Comparison of ENCODE assay signal across 1 cellular context in the genomic region with DNA sequence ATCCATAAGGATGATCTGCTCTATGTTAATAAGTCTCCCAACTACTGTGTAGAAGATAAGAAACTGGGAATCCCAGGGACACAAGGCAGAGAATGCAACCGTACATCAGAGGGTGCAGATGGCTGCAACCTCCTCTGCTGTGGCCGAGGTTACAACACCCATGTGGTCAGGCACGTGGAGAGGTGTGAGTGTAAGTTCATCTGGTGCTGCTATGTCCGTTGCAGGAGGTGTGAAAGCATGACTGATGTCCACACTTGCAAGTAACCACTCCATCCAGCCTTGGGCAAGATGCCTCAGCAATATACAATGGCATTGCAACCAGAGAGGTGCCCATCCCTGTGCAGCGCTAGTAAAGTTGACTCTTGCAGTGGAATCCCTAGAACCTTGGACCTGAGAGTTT.
TF ChIP-seq lines count a peak whose summit lies in the region.

No MANE protein-coding gene starts in this region.

TF ChIP-seq in HepG2, 621 proteins besides CTCF, POLR2A, EP300 and RAD21:
- TF ChIP-seq, protein P1, sequence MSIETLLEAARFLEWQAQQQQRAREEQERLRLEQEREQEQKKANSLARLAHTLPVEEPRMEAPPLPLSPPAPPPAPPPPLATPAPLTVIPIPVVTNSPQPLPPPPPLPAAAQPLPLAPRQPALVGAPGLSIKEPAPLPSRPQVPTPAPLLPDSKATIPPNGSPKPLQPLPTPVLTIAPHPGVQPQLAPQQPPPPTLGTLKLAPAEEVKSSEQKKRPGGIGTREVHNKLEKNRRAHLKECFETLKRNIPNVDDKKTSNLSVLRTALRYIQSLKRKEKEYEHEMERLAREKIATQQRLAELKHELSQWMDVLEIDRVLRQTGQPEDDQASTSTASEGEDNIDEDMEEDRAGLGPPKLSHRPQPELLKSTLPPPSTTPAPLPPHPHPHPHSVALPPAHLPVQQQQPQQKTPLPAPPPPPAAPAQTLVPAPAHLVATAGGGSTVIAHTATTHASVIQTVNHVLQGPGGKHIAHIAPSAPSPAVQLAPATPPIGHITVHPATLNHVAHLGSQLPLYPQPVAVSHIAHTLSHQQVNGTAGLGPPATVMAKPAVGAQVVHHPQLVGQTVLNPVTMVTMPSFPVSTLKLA (IDR thresholded peaks at IDR 0.05) = peak; percentile 63
- TF ChIP-seq, protein P2, sequence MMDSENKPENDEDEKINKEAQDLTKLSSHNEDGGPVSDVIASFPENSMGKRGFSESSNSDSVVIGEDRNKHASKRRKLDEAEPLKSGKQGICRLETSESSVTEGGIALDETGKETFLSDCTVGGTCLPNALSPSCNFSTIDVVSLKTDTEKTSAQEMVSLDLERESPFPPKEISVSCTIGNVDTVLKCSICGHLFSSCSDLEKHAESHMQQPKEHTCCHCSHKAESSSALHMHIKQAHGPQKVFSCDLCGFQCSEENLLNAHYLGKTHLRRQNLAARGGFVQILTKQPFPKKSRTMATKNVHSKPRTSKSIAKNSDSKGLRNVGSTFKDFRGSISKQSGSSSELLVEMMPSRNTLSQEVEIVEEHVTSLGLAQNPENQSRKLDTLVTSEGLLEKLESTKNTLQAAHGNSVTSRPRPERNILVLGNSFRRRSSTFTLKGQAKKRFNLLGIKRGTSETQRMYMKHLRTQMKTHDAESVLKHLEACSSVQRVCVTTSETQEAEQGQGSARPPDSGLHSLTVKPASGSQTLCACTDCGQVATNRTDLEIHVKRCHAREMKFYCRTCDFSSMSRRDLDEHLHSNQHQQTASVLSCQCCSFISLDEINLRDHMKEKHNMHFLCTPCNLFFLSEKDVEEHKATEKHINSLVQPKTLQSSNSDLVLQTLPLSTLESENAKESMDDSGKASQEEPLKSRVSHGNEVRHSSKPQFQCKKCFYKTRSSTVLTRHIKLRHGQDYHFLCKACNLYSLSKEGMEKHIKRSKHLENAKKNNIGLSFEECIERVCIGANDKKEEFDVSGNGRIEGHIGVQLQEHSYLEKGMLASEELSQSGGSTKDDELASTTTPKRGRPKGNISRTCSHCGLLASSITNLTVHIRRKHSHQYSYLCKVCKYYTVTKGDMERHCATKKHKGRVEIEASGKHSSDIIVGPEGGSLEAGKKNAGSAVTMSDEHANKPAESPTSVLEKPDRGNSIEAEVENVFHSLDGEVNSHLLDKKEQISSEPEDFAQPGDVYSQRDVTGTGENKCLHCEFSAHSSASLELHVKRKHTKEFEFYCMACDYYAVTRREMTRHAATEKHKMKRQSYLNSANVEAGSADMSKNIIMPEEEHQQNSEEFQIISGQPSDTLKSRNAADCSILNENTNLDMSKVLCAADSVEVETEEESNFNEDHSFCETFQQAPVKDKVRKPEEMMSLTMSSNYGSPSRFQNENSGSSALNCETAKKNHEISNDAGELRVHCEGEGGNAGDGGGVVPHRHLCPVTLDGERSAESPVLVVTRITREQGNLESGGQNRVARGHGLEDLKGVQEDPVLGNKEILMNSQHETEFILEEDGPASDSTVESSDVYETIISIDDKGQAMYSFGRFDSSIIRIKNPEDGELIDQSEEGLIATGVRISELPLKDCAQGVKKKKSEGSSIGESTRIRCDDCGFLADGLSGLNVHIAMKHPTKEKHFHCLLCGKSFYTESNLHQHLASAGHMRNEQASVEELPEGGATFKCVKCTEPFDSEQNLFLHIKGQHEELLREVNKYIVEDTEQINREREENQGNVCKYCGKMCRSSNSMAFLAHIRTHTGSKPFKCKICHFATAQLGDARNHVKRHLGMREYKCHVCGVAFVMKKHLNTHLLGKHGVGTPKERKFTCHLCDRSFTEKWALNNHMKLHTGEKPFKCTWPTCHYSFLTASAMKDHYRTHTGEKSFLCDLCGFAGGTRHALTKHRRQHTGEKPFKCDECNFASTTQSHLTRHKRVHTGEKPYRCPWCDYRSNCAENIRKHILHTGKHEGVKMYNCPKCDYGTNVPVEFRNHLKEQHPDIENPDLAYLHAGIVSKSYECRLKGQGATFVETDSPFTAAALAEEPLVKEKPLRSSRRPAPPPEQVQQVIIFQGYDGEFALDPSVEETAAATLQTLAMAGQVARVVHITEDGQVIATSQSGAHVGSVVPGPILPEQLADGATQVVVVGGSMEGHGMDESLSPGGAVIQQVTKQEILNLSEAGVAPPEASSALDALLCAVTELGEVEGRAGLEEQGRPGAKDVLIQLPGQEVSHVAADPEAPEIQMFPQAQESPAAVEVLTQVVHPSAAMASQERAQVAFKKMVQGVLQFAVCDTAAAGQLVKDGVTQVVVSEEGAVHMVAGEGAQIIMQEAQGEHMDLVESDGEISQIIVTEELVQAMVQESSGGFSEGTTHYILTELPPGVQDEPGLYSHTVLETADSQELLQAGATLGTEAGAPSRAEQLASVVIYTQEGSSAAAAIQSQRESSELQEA (CRISPR knock-in tag; IDR thresholded peaks at IDR 0.05; ENCODE audit: not compliant biosample characterization) = no peak
